10 cellular contexts compared by ENCODE assay signal in the genomic region with DNA sequence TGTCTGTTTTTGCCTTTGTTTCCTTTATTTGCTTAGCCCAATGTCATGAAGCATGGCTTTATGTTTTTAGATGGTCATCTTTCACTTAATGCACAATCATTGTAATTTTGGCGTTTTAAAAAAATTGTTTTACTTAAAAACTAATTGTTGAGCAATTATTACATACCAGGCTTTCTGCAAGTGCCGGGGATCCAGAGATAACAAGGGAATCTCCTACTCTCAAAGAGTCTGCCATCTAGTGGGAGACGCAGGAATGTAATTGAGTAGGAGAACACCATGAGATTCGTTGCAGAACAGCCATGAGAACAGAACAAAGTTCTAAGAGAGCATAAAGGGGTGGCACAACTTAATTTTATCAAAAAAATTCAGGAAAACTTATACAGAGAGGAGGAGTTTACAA. TPM values are rescaled to one million over a fixed set of nuclear protein-coding genes. Genes with fewer than 3 reads are reported as not detected.
A peak's percentile ranks its signal among the peaks of the same experiment; 100 is the strongest.
DNase-seq lines count a peak whose midpoint lies in the region; ATAC-seq, FAIRE-seq and TF ChIP-seq lines count a peak whose summit lies in the region.
"Not testable (repeated sequence)": the region's sequence is repeated elsewhere in the genome, so short reads cannot be mapped to it uniquely, and the experiment has no call there.
"Had no signal": no experiment of that assay in that cellular context is flagged by ENCODE, and none has a peak within 500 bp of the region (broad histone marks: within the 10 kb centered on the region; RNA-seq: fewer than 3 reads in every experiment).

No MANE protein-coding gene starts in this region.

- H3K9me3 Mint-ChIP-seq in activated CD8-positive, alpha-beta T cell treated with anti-CD3 and anti-CD28 coated beads for 36 hours; endodermal cell: not testable (repeated sequence)

- TF ChIP-seq CTCF in GM10266 (IDR thresholded peaks at IDR 0.05; ENCODE audit: control insufficient read depth, insufficient read depth, low read depth, missing control alignments) (peak; percentile 34), OCI-LY3 (IDR thresholded peaks at IDR 0.05; ENCODE audit: low read depth, low read length) (peak; percentile 36; the same call in 1 of the 2 replicates), endodermal cell (conservative IDR thresholded peaks at IDR 0.05) (peak; percentile 63), keratinocyte (optimal IDR thresholded peaks at IDR 0.05 in 1 of 3, IDR thresholded peaks at IDR 0.05 in 1 of 3, conservative IDR thresholded peaks at IDR 0.05 in 1 of 3; ENCODE audit: extremely low read depth in 1 of 3, insufficient read depth in 2 of 3, low read length in 3 of 3) (peak in 1 of 3 experiments; percentile 26)
- peak; percentile 53 for TF ChIP-seq CTCF in activated CD8-positive, alpha-beta T cell treated with anti-CD3 and anti-CD28 coated beads for 36 hours (IDR thresholded peaks at IDR 0.05)

- not testable (repeated sequence) for H3K4me3 Mint-ChIP-seq in activated CD8-positive, alpha-beta T cell treated with anti-CD3 and anti-CD28 coated beads for 36 hours; endodermal cell

- peaks cover 39% of the 10 kb centered on the region for H3K4me1 Mint-ChIP-seq in activated CD8-positive, alpha-beta T cell treated with anti-CD3 and anti-CD28 coated beads for 36 hours (ENCODE audit: low read depth)
- peaks cover 12% of the 10 kb centered on the region for H3K4me1 Mint-ChIP-seq in endodermal cell

- not testable (repeated sequence) for H3K79me2 ChIP-seq in OCI-LY3 (ENCODE audit: low read length); keratinocyte (ENCODE audit: control insufficient read depth, insufficient read depth, low read length)

- not testable (repeated sequence) for H3K9ac ChIP-seq in OCI-LY3 (ENCODE audit: low read length); endodermal cell (ENCODE audit: extremely low read depth, low read length, poor library complexity, severe bottlenecking); keratinocyte (ENCODE audit: control insufficient read depth, extremely low read depth, insufficient read depth, low read length)

- H3K4me2 ChIP-seq in OCI-LY3 (ENCODE audit: low read length); keratinocyte (ENCODE audit: control insufficient read depth, extremely low read depth, insufficient read depth, low read depth, low read length): not testable (repeated sequence)

- ATAC-seq in activated CD8-positive, alpha-beta T cell treated with anti-CD3 and anti-CD28 coated beads for 36 hours: not testable (repeated sequence)

- peaks cover 47% of the 10 kb centered on the region for H3K27me3 ChIP-seq in OCI-LY3 (ENCODE audit: low read depth, low read length)
- H3K27me3 ChIP-seq in endodermal cell (ENCODE audit: control insufficient read depth, insufficient read depth, low read length, poor library complexity, severe bottlenecking); keratinocyte (ENCODE audit: control insufficient read depth, extremely low read depth, insufficient read depth, low read length): not testable (repeated sequence)

- POLR2A ChIA-PET in activated CD8-positive, alpha-beta T cell treated with anti-CD3 and anti-CD28 coated beads for 36 hours (lab: Charles Lee): not testable (repeated sequence)

- not testable (repeated sequence) for H3K36me3 ChIP-seq in OCI-LY3 (replicated peaks; ENCODE audit: low read depth, low read length); endodermal cell (ENCODE audit: control insufficient read depth, insufficient read depth, low read length); keratinocyte (ENCODE audit: control insufficient read depth in 2 of 2, extremely low read depth in 1 of 2, insufficient read depth in 2 of 2, low read length in 2 of 2)

- not testable (repeated sequence) for H4K20me1 ChIP-seq in OCI-LY3 (ENCODE audit: insufficient read depth, low read length); keratinocyte (ENCODE audit: control insufficient read depth, extremely low read depth, insufficient read depth, low read length)

- H3K27ac ChIP-seq in OCI-LY3 (ENCODE audit: low read length); endodermal cell (ENCODE audit: low read depth, low read length); keratinocyte (ENCODE audit: control insufficient read depth, insufficient read depth, low read length): not testable (repeated sequence)

- FAIRE-seq in keratinocyte (lab: Jason Lieb, UNC): peak; percentile 61

- not testable (repeated sequence) for H3K9me1 ChIP-seq in keratinocyte (ENCODE audit: control insufficient read depth, extremely low read depth, insufficient read depth, low read length)

- not testable (repeated sequence) for H3K27me3 Mint-ChIP-seq in activated CD8-positive, alpha-beta T cell treated with anti-CD3 and anti-CD28 coated beads for 36 hours; endodermal cell (ENCODE audit: insufficient read depth)

- intact Hi-C loops in activated CD8-positive, alpha-beta T cell treated with anti-CD3 and anti-CD28 coated beads for 36 hours (cut with micrococcal nuclease): loop anchor here (5.0 kb wide), 1 partner anchor 132 kb away; no protein-coding TSS in a partner anchor

- DNase-seq in ACHN (peak; percentile 43), Kasumi-1 (lab: John Stamatoyannopoulos, UW) (peak; percentile 56 to 67), renal cortical epithelial cell (ENCODE audit: low read depth) (peak; percentile 45)
- not testable (repeated sequence) for DNase-seq in GM10266 (ENCODE audit: extremely low spot score); endodermal cell; keratinocyte (ENCODE audit: low read depth, low spot score)
- DNase-seq in activated CD8-positive, alpha-beta T cell treated with anti-CD3 and anti-CD28 coated beads for 36 hours: peak; percentile 35

- dilution Hi-C loops in keratinocyte (cut with MboI; ENCODE audit: extremely low pct_ligation_motif_present, low sequenced_read_pairs): not testable (repeated sequence)

- not testable (repeated sequence) for H3K4me1 ChIP-seq in OCI-LY3 (ENCODE audit: low read length); endodermal cell (ENCODE audit: control insufficient read depth, insufficient read depth, low read length); keratinocyte (ENCODE audit: control insufficient read depth, extremely low read depth, insufficient read depth, low read length)

- CTCF ChIA-PET in activated CD8-positive, alpha-beta T cell treated with anti-CD3 and anti-CD28 coated beads for 36 hours (lab: Charles Lee): interaction anchor here (0.8 to 0.9 kb wide), 2 partner anchors 133 to 136 kb away, joined by 3 read pairs; no protein-coding TSS in a partner anchor

- not testable (repeated sequence) for H3K27ac Mint-ChIP-seq in activated CD8-positive, alpha-beta T cell treated with anti-CD3 and anti-CD28 coated beads for 36 hours; endodermal cell

- in situ Hi-C loops in ACHN (cut with HindIII; ENCODE audit: low pct_ligation_motif_present, low pct_unique_long_range_greater_than_20kb, low sequenced_read_pairs): not testable (repeated sequence)

- H3K9me3 ChIP-seq in OCI-LY3 (ENCODE audit: insufficient read depth, low read length); endodermal cell (ENCODE audit: control insufficient read depth, low read length); keratinocyte (ENCODE audit: control insufficient read depth, low read depth, low read length): not testable (repeated sequence)

- 31% methylated on average over 2 of the region's 4 CpGs; no CpG with 5 or more reads in 1 of the 2 experiments for WGBS in endodermal cell (ENCODE audit: insufficient coverage in 1 of 2, insufficient read length in 1 of 2), 2 experiments

- H3K36me3 Mint-ChIP-seq in activated CD8-positive, alpha-beta T cell treated with anti-CD3 and anti-CD28 coated beads for 36 hours (ENCODE audit: low read depth): peaks cover 19% of the 10 kb centered on the region
- not testable (repeated sequence) for H3K36me3 Mint-ChIP-seq in endodermal cell (ENCODE audit: low read depth)

- H2AFZ ChIP-seq in OCI-LY3 (ENCODE audit: low read depth, low read length); keratinocyte (ENCODE audit: control insufficient read depth, low read length): not testable (repeated sequence)

- not testable (repeated sequence) for H3K4me3 ChIP-seq in OCI-LY3 (ENCODE audit: low read length); endodermal cell (ENCODE audit: low read length); keratinocyte (ENCODE audit: control insufficient read depth in 2 of 3, extremely low read depth in 1 of 3, insufficient read depth in 2 of 3, low read depth in 1 of 3, low read length in 3 of 3)

RNA-seq across cellular contexts. Expression of a gene that starts 2.2 kb away (rescaled TPM):
- 100 to 1,000 TPM; 106 to 114 TPM for total RNA-seq in activated CD8-positive, alpha-beta T cell treated with anti-CD3 and anti-CD28 coated beads for 36 hours
- total RNA-seq in endodermal cell (1 to 10 TPM in 1 of 2 donors, under 1 TPM in 1; 0.75 to 1.4 TPM), renal cortical epithelial cell (not detected in 2 replicates)
- 0.78 TPM for polyA plus RNA-seq in endodermal cell (2013, experiment 1 of 2)
- not detected for polyA plus RNA-seq in endodermal cell (2013, experiment 2 of 2)
- 0.18 to 0.33 TPM in 2 of 3 replicates, not detected in the other for polyA plus RNA-seq in keratinocyte
- not detected for polyA plus RNA-seq in keratinocyte (2011; ENCODE audit: low read depth)
- polyA plus RNA-seq in keratinocyte (2011; cell fraction: cytosol; rRNA removed): not detected in 2 replicates
- not detected in 2 replicates for polyA plus RNA-seq in keratinocyte (2011; cell fraction: nucleus; rRNA removed)
- polyA plus RNA-seq in keratinocyte (2012; ENCODE audit: low replicate concordance): 0.16 TPM in 1 of 2 replicates, not detected in the other
- polyA minus RNA-seq in keratinocyte: not detected in 3 replicates
- polyA minus RNA-seq in keratinocyte (2011; cell fraction: cytosol; rRNA and poly(A)+ RNA removed): not detected
- not detected in 2 replicates for polyA minus RNA-seq in keratinocyte (2011; cell fraction: nucleus; rRNA and poly(A)+ RNA removed)
- total RNA-seq: kidney epithelial cell, sciatic nerve had no signal

RNA-seq across cellular contexts. Expression of a gene that starts 30.4 kb away (rescaled TPM):
- total RNA-seq in activated CD8-positive, alpha-beta T cell treated with anti-CD3 and anti-CD28 coated beads for 36 hours: 100 to 1,000 TPM; 188 to 191 TPM
- not detected for total RNA-seq in endodermal cell
- 1.4 TPM for polyA plus RNA-seq in endodermal cell (2013, experiment 1 of 2)
- not detected for polyA plus RNA-seq in endodermal cell (2013, experiment 2 of 2)
- not detected in 3 replicates for polyA plus RNA-seq in keratinocyte
- polyA plus RNA-seq in keratinocyte (2011; ENCODE audit: low read depth): not detected
- not detected in 2 replicates for polyA plus RNA-seq in keratinocyte (2011; cell fraction: cytosol; rRNA removed)
- polyA plus RNA-seq in keratinocyte (2011; cell fraction: nucleus; rRNA removed): not detected in 2 replicates
- polyA plus RNA-seq in keratinocyte (2012; ENCODE audit: low replicate concordance): not detected in 2 replicates
- polyA minus RNA-seq in keratinocyte: not detected in 3 replicates
- polyA minus RNA-seq in keratinocyte (2011; cell fraction: cytosol; rRNA and poly(A)+ RNA removed): not detected
- not detected in 2 replicates for polyA minus RNA-seq in keratinocyte (2011; cell fraction: nucleus; rRNA and poly(A)+ RNA removed)
- not detected in 2 replicates for total RNA-seq in renal cortical epithelial cell
- total RNA-seq: kidney epithelial cell, sciatic nerve had no signal

Comparison
In these comparisons a context has a peak if more than half of its experiments do, and no peak if none do; other contexts are left out.
1. RNA of a gene that starts 2.2 kb away (total RNA-seq): 106 to 114 TPM in activated CD8-positive, alpha-beta T cell treated with anti-CD3 and anti-CD28 coated beads for 36 hours; 0.75 to 1.4 TPM in endodermal cell and not detected in renal cortical epithelial cell; every median in the first group is over 10 times any median in the second.
2. RNA of a gene that starts 30.4 kb away (total RNA-seq): 188 to 191 TPM in activated CD8-positive, alpha-beta T cell treated with anti-CD3 and anti-CD28 coated beads for 36 hours; not detected in endodermal cell and not detected in renal cortical epithelial cell; every median in the first group is over 100 times any median in the second.